Comparison of ENCODE assay signal across 10 cellular contexts in genomic region chr12:11959117-11959823, GRCh38.
DNase-seq lines count a peak whose midpoint lies in the region; ATAC-seq, FAIRE-seq and TF ChIP-seq lines count a peak whose summit lies in the region.
"Had no signal": no experiment of that assay in that cellular context is flagged by ENCODE, and none has a peak within 500 bp of the region (broad histone marks: within the 10 kb centered on the region; RNA-seq: fewer than 3 reads in every experiment).

No MANE protein-coding gene starts in this region.

- H3K9me3 Mint-ChIP-seq in osteocyte (ENCODE audit: unreplicated experiment): no peaks in the 10 kb centered on the region

- peaks cover 18% of the 10 kb centered on the region for H3K27me3 Mint-ChIP-seq in osteocyte (ENCODE audit: unreplicated experiment)

- no peaks in the 10 kb centered on the region for H3K36me3 Mint-ChIP-seq in osteocyte (ENCODE audit: unreplicated experiment)

- no peak for TF ChIP-seq CTCF in osteocyte (IDR thresholded peaks at IDR 0.05)

- DNase-seq in NCI-H146 (lab: John Stamatoyannopoulos, UW) (peak; percentile 43), NCI-H146 treated with DMSO at 0.1 percent for 48 hours (lab: John Stamatoyannopoulos, UW; ENCODE audit: unreplicated experiment) (no peak), RCC 7860 (ENCODE audit: low spot score) (peak; percentile 6), dermis blood vessel endothelial cell (peak; percentile 63), osteocyte (ENCODE audit: extremely low spot score, unreplicated experiment) (no peak), HTR-8/SVneo (ENCODE audit: insufficient read length, low spot score) (no peak), NCI-H1694 treated with DMSO at 0.1 percent for 48 hours (lab: John Stamatoyannopoulos, UW) (no peak)
- DNase-seq: NCI-H2227 treated with DMSO at 0.1 percent for 48 hours had no signal

- H3K27ac Mint-ChIP-seq in osteocyte (ENCODE audit: unreplicated experiment): peak overlapping the region; percentile 77

- H3K4me3 Mint-ChIP-seq in osteocyte (ENCODE audit: unreplicated experiment): no peak overlapping the region

- peaks cover 18% of the 10 kb centered on the region for H3K4me1 Mint-ChIP-seq in osteocyte (ENCODE audit: unreplicated experiment)

- ATAC-seq in HG03432 (IDR thresholded peaks at IDR 0.05; ENCODE audit: unreplicated experiment): no peak

- FAIRE-seq in RCC 7860 (lab: Jason Lieb, UNC): no peak
- FAIRE-seq in HTR-8/SVneo (lab: Jason Lieb, UNC): no peak
- FAIRE-seq: G401.6 had no signal

Comparison
In these comparisons a context has a peak if more than half of its experiments do, and no peak if none do; other contexts are left out.
1. DNase-seq: peak in NCI-H146 (single experiment), RCC 7860 (single experiment) and dermis blood vessel endothelial cell (single experiment); none in NCI-H146 treated with DMSO at 0.1 percent for 48 hours (single experiment), osteocyte (single experiment), HTR-8/SVneo (single experiment) and NCI-H1694 treated with DMSO at 0.1 percent for 48 hours (single experiment).